In genomic region chr1:46345281-46345680, GRCh38 we compare ENCODE assay signal across 21 cellular contexts. TPM values are rescaled to one million over a fixed set of nuclear protein-coding genes. Genes with fewer than 3 reads are reported as not detected.
DNase-seq lines count a peak whose midpoint lies in the region; ATAC-seq and TF ChIP-seq lines count a peak whose summit lies in the region.
"Had no signal": no experiment of that assay in that cellular context is flagged by ENCODE, and none has a peak within 500 bp of the region (broad histone marks: within the 10 kb centered on the region; RNA-seq: fewer than 3 reads in every experiment).

No MANE protein-coding gene starts in this region.

- TF ChIP-seq CTCF in neural progenitor cell (IDR thresholded peaks at IDR 0.05) (no peak), SK-N-SH (IDR thresholded peaks at IDR 0.05) (no peak)

- intact Hi-C loops in dendritic cell treated with granulocyte-macrophage colony-stimulating factor and Interleukin-4, amounts not matched to agents 40 ng/mL and 50 ng/mL, for 4 days (cut with micrococcal nuclease) = no loop called here

- no peak overlapping the region for H3K4me2 ChIP-seq in Karpas-422 (ENCODE audit: low read depth, low read length, poor library complexity, severe bottlenecking)
- H3K4me2 ChIP-seq in neural progenitor cell = no peak overlapping the region
- no peak overlapping the region for H3K4me2 ChIP-seq in SK-N-SH
- H3K4me2 ChIP-seq: A549, GM23338 had no signal

- ATAC-seq in activated T-cell treated with anti-CD3 and anti-CD28 coated beads, Interleukin-2, amount 50 U/mL, for 72 hours (replicated peaks in 1 of 2) = no peak
- ATAC-seq: A549, GM23338, HCT116, PC-3 had no signal

- H2AFZ ChIP-seq in Karpas-422 (ENCODE audit: low read length) (no peak overlapping the region), neural progenitor cell (replicated peaks) (no peak overlapping the region), SK-N-SH (ENCODE audit: low read depth) (no peak overlapping the region)
- H2AFZ ChIP-seq: GM23338 had no signal

- H3K27me3 Mint-ChIP-seq in activated T-cell treated with anti-CD3 and anti-CD28 coated beads, Interleukin-2, amount 50 U/mL, for 72 hours (ENCODE audit: low read depth) = no peaks in the 10 kb centered on the region
- H3K27me3 Mint-ChIP-seq in dendritic cell treated with granulocyte-macrophage colony-stimulating factor and Interleukin-4, amounts not matched to agents 40 ng/mL and 50 ng/mL, for 4 days = no peaks in the 10 kb centered on the region
- H3K27me3 Mint-ChIP-seq in neural progenitor cell (ENCODE audit: insufficient read depth, low read depth) = peaks cover 6% of the 10 kb centered on the region

- H3K4me1 ChIP-seq in Karpas-422 (ENCODE audit: low read length) (peaks cover 14% of the 10 kb centered on the region), neural progenitor cell (no peaks in the 10 kb centered on the region), SK-N-SH (ENCODE audit: control insufficient read depth in 1 of 2, insufficient read depth in 2 of 2, low read depth in 1 of 2, low read length in 1 of 2) (peaks cover 0 to 12% of the 10 kb centered on the region in 2 experiments; a peak in 1 of 4 replicates)

- peaks cover 32% of the 10 kb centered on the region for H3K79me2 ChIP-seq in Karpas-422 (ENCODE audit: low read length)
- H3K79me2 ChIP-seq in neural progenitor cell (ENCODE audit: low read depth) = no peaks in the 10 kb centered on the region
- H3K79me2 ChIP-seq in SK-N-SH (ENCODE audit: insufficient read depth) = peaks cover 39% of the 10 kb centered on the region

- H3K36me3 Mint-ChIP-seq in activated T-cell treated with anti-CD3 and anti-CD28 coated beads, Interleukin-2, amount 50 U/mL, for 72 hours (ENCODE audit: insufficient read depth in 2 of 2) = peaks cover 21 to 47% of the 10 kb centered on the region in 2 donors
- H3K36me3 Mint-ChIP-seq in dendritic cell treated with granulocyte-macrophage colony-stimulating factor and Interleukin-4, amounts not matched to agents 40 ng/mL and 50 ng/mL, for 4 days (ENCODE audit: low read depth) = peaks cover 97% of the 10 kb centered on the region
- peaks cover 24% of the 10 kb centered on the region for H3K36me3 Mint-ChIP-seq in neural progenitor cell

- no peak overlapping the region for H3K4me3 ChIP-seq in Karpas-422 (ENCODE audit: low read length)
- H3K4me3 ChIP-seq in neural progenitor cell = no peak overlapping the region
- no peak overlapping the region for H3K4me3 ChIP-seq in SK-N-SH (ENCODE audit: low read depth in 2 of 2, low read length in 1 of 2)
- H3K4me3 ChIP-seq: A549, GM23338 had no signal

- H3K27ac ChIP-seq in Karpas-422 (ENCODE audit: low read length) = no peak overlapping the region
- H3K27ac ChIP-seq in neural progenitor cell = no peak overlapping the region
- no peak overlapping the region for H3K27ac ChIP-seq in SK-N-SH (ENCODE audit: low read depth in 2 of 2, low read length in 1 of 2)
- H3K27ac ChIP-seq: A549 had no signal

- H3K9me3 ChIP-seq in Karpas-422 (ENCODE audit: low read length) = no peaks in the 10 kb centered on the region
- no peaks in the 10 kb centered on the region for H3K9me3 ChIP-seq in neural progenitor cell (ENCODE audit: low read depth)
- H3K9me3 ChIP-seq in SK-N-SH = no peaks in the 10 kb centered on the region
- H3K9me3 ChIP-seq: A549 had no signal

- POLR2A ChIA-PET in SK-N-SH (lab: Yijun Ruan, JAX) = no interaction called here

- H3F3A ChIP-seq in neural progenitor cell (ENCODE audit: low read depth) (peaks cover 22% of the 10 kb centered on the region), SK-N-SH (replicated peaks; ENCODE audit: insufficient read depth) (peaks cover 9% of the 10 kb centered on the region)

- no peak for DNase-seq in activated T-cell treated with anti-CD3 and anti-CD28 coated beads, Interleukin-2, amount 50 U/mL, for 72 hours
- no peak for DNase-seq in activated T-cell treated with anti-CD3 and anti-CD28 coated beads, Interleukin-2, amount 50 U/mL, for 48 hours
- peak; percentile 20 for DNase-seq in Karpas-422
- DNase-seq in neural progenitor cell (ENCODE audit: low spot score) = no peak
- DNase-seq in SK-N-DZ (ENCODE audit: low spot score) = no peak
- DNase-seq in SK-N-SH = no peak
- DNase-seq in epidermal melanocyte (ENCODE audit: insufficient read length, low spot score) = no peak
- DNase-seq: C1 segment of cervical spinal cord, COR-L47, DMS153, KBM-7, NCI-H1092, NCI-H146, NCI-H2081 treated with DMSO at 0.1 percent for 48 hours, NCI-H510A, NCI-H82, PC-3 had no signal

- no peaks in the 10 kb centered on the region for H3K9me3 Mint-ChIP-seq in activated T-cell treated with anti-CD3 and anti-CD28 coated beads, Interleukin-2, amount 50 U/mL, for 72 hours
- no peaks in the 10 kb centered on the region for H3K9me3 Mint-ChIP-seq in dendritic cell treated with granulocyte-macrophage colony-stimulating factor and Interleukin-4, amounts not matched to agents 40 ng/mL and 50 ng/mL, for 4 days
- H3K9me3 Mint-ChIP-seq in neural progenitor cell = peaks cover 1% of the 10 kb centered on the region
- H3K9me3 Mint-ChIP-seq: GM23338 had no signal

- H3K4me3 Mint-ChIP-seq in activated T-cell treated with anti-CD3 and anti-CD28 coated beads, Interleukin-2, amount 50 U/mL, for 72 hours = no peak overlapping the region
- no peak overlapping the region for H3K4me3 Mint-ChIP-seq in dendritic cell treated with granulocyte-macrophage colony-stimulating factor and Interleukin-4, amounts not matched to agents 40 ng/mL and 50 ng/mL, for 4 days
- no peak overlapping the region for H3K4me3 Mint-ChIP-seq in neural progenitor cell
- H3K4me3 Mint-ChIP-seq: GM23338 had no signal

- peak overlapping the region; percentile 30 for H3K27ac Mint-ChIP-seq in activated T-cell treated with anti-CD3 and anti-CD28 coated beads, Interleukin-2, amount 50 U/mL, for 72 hours
- peak overlapping the region; percentile 100 for H3K27ac Mint-ChIP-seq in dendritic cell treated with granulocyte-macrophage colony-stimulating factor and Interleukin-4, amounts not matched to agents 40 ng/mL and 50 ng/mL, for 4 days
- H3K27ac Mint-ChIP-seq in neural progenitor cell = peak overlapping the region; percentile 7
- H3K27ac Mint-ChIP-seq: GM23338 had no signal

- H3K9ac ChIP-seq in Karpas-422 (ENCODE audit: low read length) (no peak overlapping the region), neural progenitor cell (no peak overlapping the region), SK-N-SH (no peak overlapping the region)

- H3K9me2 ChIP-seq in Karpas-422 (replicated peaks; ENCODE audit: insufficient read depth, low read length) (no peaks in the 10 kb centered on the region), SK-N-SH (no peaks in the 10 kb centered on the region)

- CTCF ChIA-PET in SK-N-SH (lab: Yijun Ruan, JAX) = no interaction called here

- no peaks in the 10 kb centered on the region for H3K27me3 ChIP-seq in Karpas-422 (ENCODE audit: low read length)
- H3K27me3 ChIP-seq in neural progenitor cell = no peaks in the 10 kb centered on the region
- no peaks in the 10 kb centered on the region for H3K27me3 ChIP-seq in SK-N-SH (ENCODE audit: insufficient read depth)

- H3K4me1 Mint-ChIP-seq in activated T-cell treated with anti-CD3 and anti-CD28 coated beads, Interleukin-2, amount 50 U/mL, for 72 hours (ENCODE audit: low read depth) = peaks cover 76% of the 10 kb centered on the region
- H3K4me1 Mint-ChIP-seq in dendritic cell treated with granulocyte-macrophage colony-stimulating factor and Interleukin-4, amounts not matched to agents 40 ng/mL and 50 ng/mL, for 4 days (ENCODE audit: low read depth) = peaks cover 82% of the 10 kb centered on the region
- H3K4me1 Mint-ChIP-seq in neural progenitor cell = peaks cover 21% of the 10 kb centered on the region

- peaks cover 7% of the 10 kb centered on the region; the same call in 1 of the 2 replicates for H4K20me1 ChIP-seq in Karpas-422 (ENCODE audit: insufficient read depth, low read depth, low read length)
- H4K20me1 ChIP-seq in neural progenitor cell (ENCODE audit: low read depth) = no peaks in the 10 kb centered on the region
- no peaks in the 10 kb centered on the region for H4K20me1 ChIP-seq in SK-N-SH (ENCODE audit: insufficient read depth)

- TF ChIP-seq EP300 in SK-N-SH (IDR thresholded peaks at IDR 0.05; ENCODE audit: borderline replicate concordance in 1 of 2, low read depth in 1 of 2, low read length in 1 of 2) = no peak

- no peak for TF ChIP-seq RAD21 in SK-N-SH (IDR thresholded peaks at IDR 0.05; ENCODE audit: low read length)

- H3K36me3 ChIP-seq in Karpas-422 (ENCODE audit: insufficient read depth, low read length) (peaks cover 20% of the 10 kb centered on the region), neural progenitor cell (peaks cover 5% of the 10 kb centered on the region), SK-N-SH (replicated peaks in 1 of 2; ENCODE audit: control insufficient read depth in 1 of 2, insufficient read depth in 2 of 2, low read length in 1 of 2) (peaks cover 20 to 33% of the 10 kb centered on the region in 2 experiments)

RNA-seq across cellular contexts. Expression of gene NSUN4, which starts 4.7 kb away (rescaled TPM):
- total RNA-seq in activated T-cell treated with anti-CD3 and anti-CD28 coated beads, Interleukin-2, amount 50 U/mL, for 72 hours = 10 to 100 TPM; 42.4 to 42.9 TPM
- 15.9 and 27.1 TPM in 2 replicates for total RNA-seq in Karpas-422 (2014; rRNA removed; shearing (Covaris generic); ENCODE audit: low replicate concordance)
- 12.4 and 17.0 TPM in 2 replicates for total RNA-seq in neural progenitor cell (ENCODE audit: low replicate concordance)
- polyA plus RNA-seq in SK-N-DZ (2014; cell fraction: cytosol; rRNA removed) = 17.5 and 22.9 TPM in 2 replicates
- 10.4 and 14.8 TPM in 2 replicates for polyA plus RNA-seq in SK-N-DZ (2014; cell fraction: nucleus; rRNA removed)
- polyA plus RNA-seq in SK-N-SH (2012; rRNA removed) = 14.7 and 18.8 TPM in 2 replicates
- polyA plus RNA-seq in SK-N-SH (2012; cell fraction: cytosol; rRNA removed) = 11.4 and 15.8 TPM in 2 replicates
- 22.7 and 26.9 TPM in 2 replicates for polyA plus RNA-seq in SK-N-SH (2012; cell fraction: nucleus; rRNA removed)

RNA-seq across cellular contexts. Expression of gene UQCRH, which starts 41.8 kb away (rescaled TPM):
- total RNA-seq in activated T-cell treated with anti-CD3 and anti-CD28 coated beads, Interleukin-2, amount 50 U/mL, for 72 hours = 100 to 1,000 TPM; 287 to 303 TPM
- total RNA-seq in Karpas-422 (2014; rRNA removed; shearing (Covaris generic); ENCODE audit: low replicate concordance) = 455 and 533 TPM in 2 replicates
- 613 and 872 TPM in 2 replicates for total RNA-seq in neural progenitor cell (ENCODE audit: low replicate concordance)
- 1,331 and 1,347 TPM in 2 replicates for polyA plus RNA-seq in SK-N-DZ (2014; cell fraction: cytosol; rRNA removed)
- polyA plus RNA-seq in SK-N-DZ (2014; cell fraction: nucleus; rRNA removed) = 785 and 960 TPM in 2 replicates
- polyA plus RNA-seq in SK-N-SH (2012; rRNA removed) = 971 and 1,411 TPM in 2 replicates
- 1,815 and 2,051 TPM in 2 replicates for polyA plus RNA-seq in SK-N-SH (2012; cell fraction: cytosol; rRNA removed)
- 140 and 205 TPM in 2 replicates for polyA plus RNA-seq in SK-N-SH (2012; cell fraction: nucleus; rRNA removed)

RNA-seq across cellular contexts. Expression of gene LRRC41, which starts 41.9 kb away (rescaled TPM):
- total RNA-seq in activated T-cell treated with anti-CD3 and anti-CD28 coated beads, Interleukin-2, amount 50 U/mL, for 72 hours = 10 to 100 TPM; 47.7 to 53.4 TPM
- 64.1 and 69.1 TPM in 2 replicates for total RNA-seq in Karpas-422 (2014; rRNA removed; shearing (Covaris generic); ENCODE audit: low replicate concordance)
- total RNA-seq in neural progenitor cell (ENCODE audit: low replicate concordance) = 43.1 and 86.2 TPM in 2 replicates
- 50.4 and 50.8 TPM in 2 replicates for polyA plus RNA-seq in SK-N-DZ (2014; cell fraction: cytosol; rRNA removed)
- polyA plus RNA-seq in SK-N-DZ (2014; cell fraction: nucleus; rRNA removed) = 45.8 and 51.8 TPM in 2 replicates
- 59.3 and 66.0 TPM in 2 replicates for polyA plus RNA-seq in SK-N-SH (2012; rRNA removed)
- 27.8 and 44.8 TPM in 2 replicates for polyA plus RNA-seq in SK-N-SH (2012; cell fraction: cytosol; rRNA removed)
- polyA plus RNA-seq in SK-N-SH (2012; cell fraction: nucleus; rRNA removed) = 79.7 and 99.7 TPM in 2 replicates

RNA-seq across cellular contexts. Expression of gene FAAH, which starts 48.8 kb away (rescaled TPM):
- total RNA-seq in activated T-cell treated with anti-CD3 and anti-CD28 coated beads, Interleukin-2, amount 50 U/mL, for 72 hours = 1 to 10 TPM; 5.1 to 8.8 TPM
- total RNA-seq in Karpas-422 (2014; rRNA removed; shearing (Covaris generic); ENCODE audit: low replicate concordance) = 1.3 TPM in 1 of 2 replicates, not detected in the other
- total RNA-seq in neural progenitor cell (ENCODE audit: low replicate concordance) = 13.9 and 40.4 TPM in 2 replicates
- 0.26 and 0.44 TPM in 2 replicates for polyA plus RNA-seq in SK-N-DZ (2014; cell fraction: cytosol; rRNA removed)
- polyA plus RNA-seq in SK-N-DZ (2014; cell fraction: nucleus; rRNA removed) = 18.7 and 29.9 TPM in 2 replicates
- polyA plus RNA-seq in SK-N-SH (2012; rRNA removed) = 1.2 TPM in 2 replicates
- polyA plus RNA-seq in SK-N-SH (2012; cell fraction: cytosol; rRNA removed) = 0.24 TPM in 2 replicates
- 7.5 and 14.7 TPM in 2 replicates for polyA plus RNA-seq in SK-N-SH (2012; cell fraction: nucleus; rRNA removed)

Comparison
In these comparisons a context has a peak if more than half of its experiments do, and no peak if none do; other contexts are left out.
1. H3K27ac Mint-ChIP-seq: peak in every context shown above with its lines; median percentile 100 in dendritic cell treated with granulocyte-macrophage colony-stimulating factor and Interleukin-4, amounts not matched to agents 40 ng/mL and 50 ng/mL, for 4 days; 30 in activated T-cell treated with anti-CD3 and anti-CD28 coated beads, Interleukin-2, amount 50 U/mL, for 72 hours; 7 in neural progenitor cell.